Comparison of ENCODE assay signal across 1 cellular context in genomic region chr11:33694346-33695050, GRCh38.
TF ChIP-seq lines count a peak whose summit lies in the region.

No MANE protein-coding gene starts in this region.

TF ChIP-seq in H1, 55 proteins besides CTCF, POLR2A, EP300 and RAD21 (continued from another document):
- no peak for TF ChIP-seq SAP30 (IDR thresholded peaks at IDR 0.05; ENCODE audit: insufficient read depth, insufficient replicate concordance, low read length)
